1 cellular context compared by ENCODE assay signal in the genomic region with DNA sequence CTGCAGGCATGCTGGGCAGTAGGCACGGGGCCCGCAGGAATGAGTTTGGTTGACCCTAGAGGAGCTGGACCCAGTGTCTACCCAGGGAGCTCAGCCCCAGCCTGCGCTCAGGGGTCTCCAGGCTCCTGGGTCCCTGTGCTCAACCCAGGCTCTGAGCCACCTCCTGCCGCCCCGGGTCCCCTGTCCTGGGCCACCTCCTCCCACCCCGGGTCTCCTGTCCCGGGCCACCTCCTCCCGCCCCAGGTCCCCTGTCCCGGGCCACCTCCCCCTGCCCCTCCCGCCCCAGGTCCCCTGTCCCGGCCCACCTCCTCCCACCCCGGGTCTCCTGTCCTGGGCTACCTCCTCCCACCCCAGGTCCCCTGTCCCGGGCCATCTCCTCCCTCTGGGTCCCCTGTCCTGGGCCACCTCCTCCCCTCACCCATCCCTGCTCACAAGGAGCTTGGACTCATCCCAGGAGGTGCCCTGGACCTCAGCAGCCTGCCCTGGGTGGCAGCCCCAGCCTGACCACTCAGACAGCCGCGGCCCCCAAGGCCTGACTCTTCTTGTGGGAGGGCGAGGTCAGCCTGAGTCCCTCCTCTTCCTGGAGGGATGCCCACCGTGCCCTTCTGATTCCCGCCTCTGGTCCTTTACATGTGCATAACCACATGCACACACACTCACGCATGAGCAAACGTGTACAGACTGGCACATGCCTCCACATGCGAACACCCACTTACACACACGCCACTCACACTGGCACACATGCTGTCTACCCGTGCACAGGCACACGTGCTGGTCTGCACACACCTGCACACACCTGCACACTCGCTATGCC.
TF ChIP-seq lines count a peak whose summit lies in the region.

No MANE protein-coding gene starts in this region.

TF ChIP-seq in GM12878, 131 proteins besides CTCF, POLR2A, EP300 and RAD21:
- TF ChIP-seq STAT1 (conservative IDR thresholded peaks at IDR 0.05) (no peak), TBL1XR1 (IDR thresholded peaks at IDR 0.05; ENCODE audit: low read depth, low read length) (no peak), CREB1 (IDR thresholded peaks at IDR 0.05; ENCODE audit: low read depth) (no peak)
- TF ChIP-seq, protein P1, sequence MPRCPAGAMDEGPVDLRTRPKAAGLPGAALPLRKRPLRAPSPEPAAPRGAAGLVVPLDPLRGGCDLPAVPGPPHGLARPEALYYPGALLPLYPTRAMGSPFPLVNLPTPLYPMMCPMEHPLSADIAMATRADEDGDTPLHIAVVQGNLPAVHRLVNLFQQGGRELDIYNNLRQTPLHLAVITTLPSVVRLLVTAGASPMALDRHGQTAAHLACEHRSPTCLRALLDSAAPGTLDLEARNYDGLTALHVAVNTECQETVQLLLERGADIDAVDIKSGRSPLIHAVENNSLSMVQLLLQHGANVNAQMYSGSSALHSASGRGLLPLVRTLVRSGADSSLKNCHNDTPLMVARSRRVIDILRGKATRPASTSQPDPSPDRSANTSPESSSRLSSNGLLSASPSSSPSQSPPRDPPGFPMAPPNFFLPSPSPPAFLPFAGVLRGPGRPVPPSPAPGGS (IDR thresholded peaks at IDR 0.05; ENCODE audit: borderline replicate concordance, insufficient read depth, low read depth, low read length, poor library complexity, severe bottlenecking): peak; percentile 32
